In genomic region chr11:108664730-108665525, GRCh38 we compare ENCODE assay signal across 1 cellular context.
A peak's percentile ranks its signal among the peaks of the same experiment; 100 is the strongest.
TF ChIP-seq lines count a peak whose summit lies in the region.

DDX10 (plus strand) TSS chr11:108665069; CDS start chr11:108665154, 85 bp downstream.

TF ChIP-seq in HEK293, 187 proteins besides CTCF, POLR2A, EP300 and RAD21 (continued from another document and continues in another):
- TF ChIP-seq, protein P1, sequence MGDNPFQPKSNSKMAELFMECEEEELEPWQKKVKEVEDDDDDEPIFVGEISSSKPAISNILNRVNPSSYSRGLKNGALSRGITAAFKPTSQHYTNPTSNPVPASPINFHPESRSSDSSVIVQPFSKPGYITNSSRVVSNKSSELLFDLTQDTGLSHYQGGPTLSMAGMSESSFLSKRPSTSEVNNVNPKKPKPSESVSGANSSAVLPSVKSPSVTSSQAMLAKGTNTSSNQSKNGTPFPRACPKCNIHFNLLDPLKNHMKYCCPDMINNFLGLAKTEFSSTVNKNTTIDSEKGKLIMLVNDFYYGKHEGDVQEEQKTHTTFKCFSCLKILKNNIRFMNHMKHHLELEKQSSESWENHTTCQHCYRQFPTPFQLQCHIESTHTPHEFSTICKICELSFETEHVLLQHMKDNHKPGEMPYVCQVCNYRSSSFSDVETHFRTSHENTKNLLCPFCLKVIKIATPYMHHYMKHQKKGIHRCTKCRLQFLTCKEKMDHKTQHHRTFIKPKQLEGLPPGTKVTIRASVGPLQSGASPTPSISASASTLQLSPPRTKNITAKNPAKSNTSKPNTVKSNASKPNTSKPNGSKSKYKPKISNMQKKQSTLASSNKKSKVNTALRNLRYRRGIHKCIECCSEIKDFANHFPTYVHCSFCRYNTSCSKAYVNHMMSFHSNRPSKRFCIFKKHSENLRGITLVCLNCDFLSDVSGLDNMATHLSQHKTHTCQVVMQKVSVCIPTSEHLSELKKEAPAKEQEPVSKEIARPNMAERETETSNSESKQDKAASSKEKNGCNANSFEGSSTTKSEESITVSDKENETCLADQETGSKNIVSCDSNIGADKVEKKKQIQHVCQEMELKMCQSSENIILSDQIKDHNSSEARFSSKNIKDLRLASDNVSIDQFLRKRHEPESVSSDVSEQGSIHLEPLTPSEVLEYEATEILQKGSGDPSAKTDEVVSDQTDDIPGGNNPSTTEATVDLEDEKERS (tag by site-specific recombination; IDR thresholded peaks at IDR 0.05), result no peak
- TF ChIP-seq ZNF37A (tag by site-specific recombination; IDR thresholded peaks at IDR 0.05) (no peak), ZNF791 (tag by site-specific recombination; IDR thresholded peaks at IDR 0.05) (no peak), SALL2 (tag by site-specific recombination; IDR thresholded peaks at IDR 0.05; ENCODE audit: borderline replicate concordance) (no peak), ZNF140 (tag by site-specific recombination; IDR thresholded peaks at IDR 0.05) (no peak), ZNF335 (tag by site-specific recombination; conservative IDR thresholded peaks at IDR 0.05) (peak; percentile 65), ZNF610 (tag by site-specific recombination; IDR thresholded peaks at IDR 0.05; ENCODE audit: borderline replicate concordance) (no peak), ZIC2 (tag by site-specific recombination; IDR thresholded peaks at IDR 0.05) (no peak), ZNF449 (tag by site-specific recombination; IDR thresholded peaks at IDR 0.05) (no peak), ZNF132 (tag by site-specific recombination; IDR thresholded peaks at IDR 0.05; ENCODE audit: borderline replicate concordance) (no peak), OVOL3 (tag by site-specific recombination; IDR thresholded peaks at IDR 0.05) (no peak), ZNF184 (tag by site-specific recombination; IDR thresholded peaks at IDR 0.05) (0 out of 2 replicates have a peak, but pooled peaks have one; percentile 17), ZNF518A (tag by site-specific recombination; conservative IDR thresholded peaks at IDR 0.05; ENCODE audit: low read depth) (peak; percentile 55; the same call in 1 of the 2 replicates), ZBTB21 (tag by site-specific recombination; IDR thresholded peaks at IDR 0.05) (peak; percentile 94), ZNF510 (tag by site-specific recombination; IDR thresholded peaks at IDR 0.05; ENCODE audit: insufficient replicate concordance) (no peak), ZNF664 (tag by site-specific recombination; IDR thresholded peaks at IDR 0.05) (no peak), ZBTB48 (tag by site-specific recombination; IDR thresholded peaks at IDR 0.05) (no peak), ZNF776 (tag by site-specific recombination; IDR thresholded peaks at IDR 0.05; ENCODE audit: borderline replicate concordance) (no peak), ZNF433 (tag by site-specific recombination; IDR thresholded peaks at IDR 0.05; ENCODE audit: low read depth) (no peak), ZNF670 (tag by site-specific recombination; IDR thresholded peaks at IDR 0.05; ENCODE audit: low read depth) (no peak), ZNF350 (tag by site-specific recombination; IDR thresholded peaks at IDR 0.05) (no peak), ZNF2 (tag by site-specific recombination; IDR thresholded peaks at IDR 0.05) (no peak), ZNF10 (tag by site-specific recombination; IDR thresholded peaks at IDR 0.05) (no peak), KLF7 (tag by site-specific recombination; IDR thresholded peaks at IDR 0.05; ENCODE audit: borderline replicate concordance) (no peak), YY1 (tag by site-specific recombination; IDR thresholded peaks at IDR 0.05) (no peak), GLIS1 (tag by site-specific recombination; IDR thresholded peaks at IDR 0.05) (peak; percentile 9; the same call in 1 of the 2 replicates), ZNF549 (tag by site-specific recombination; IDR thresholded peaks at IDR 0.05) (no peak), ZNF292 (tag by site-specific recombination; IDR thresholded peaks at IDR 0.05; ENCODE audit: borderline replicate concordance, low read depth) (no peak), OSR2 (tag by site-specific recombination; IDR thresholded peaks at IDR 0.05) (no peak), ATF2 (tag by site-specific recombination; IDR thresholded peaks at IDR 0.05; ENCODE audit: low read depth) (peak; percentile 99), ZNF585B (tag by site-specific recombination; IDR thresholded peaks at IDR 0.05) (no peak), ZNF529 (tag by site-specific recombination; IDR thresholded peaks at IDR 0.05; ENCODE audit: insufficient replicate concordance) (no peak), MZF1 (tag by site-specific recombination; IDR thresholded peaks at IDR 0.05; ENCODE audit: borderline replicate concordance) (no peak)
- TF ChIP-seq, protein P2, sequence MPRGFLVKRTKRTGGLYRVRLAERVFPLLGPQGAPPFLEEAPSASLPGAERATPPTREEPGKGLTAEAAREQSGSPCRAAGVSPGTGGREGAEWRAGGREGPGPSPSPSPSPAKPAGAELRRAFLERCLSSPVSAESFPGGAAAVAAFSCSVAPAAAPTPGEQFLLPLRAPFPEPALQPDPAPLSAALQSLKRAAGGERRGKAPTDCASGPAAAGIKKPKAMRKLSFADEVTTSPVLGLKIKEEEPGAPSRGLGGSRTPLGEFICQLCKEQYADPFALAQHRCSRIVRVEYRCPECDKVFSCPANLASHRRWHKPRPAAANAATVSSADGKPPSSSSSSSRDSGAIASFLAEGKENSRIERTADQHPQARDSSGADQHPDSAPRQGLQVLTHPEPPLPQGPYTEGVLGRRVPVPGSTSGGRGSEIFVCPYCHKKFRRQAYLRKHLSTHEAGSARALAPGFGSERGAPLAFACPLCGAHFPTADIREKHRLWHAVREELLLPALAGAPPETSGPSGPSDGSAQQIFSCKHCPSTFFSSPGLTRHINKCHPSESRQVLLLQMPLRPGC (tag by site-specific recombination; IDR thresholded peaks at IDR 0.05), result 0 out of 2 replicates have a peak, but pooled peaks have one; percentile 46
- TF ChIP-seq, protein P3, sequence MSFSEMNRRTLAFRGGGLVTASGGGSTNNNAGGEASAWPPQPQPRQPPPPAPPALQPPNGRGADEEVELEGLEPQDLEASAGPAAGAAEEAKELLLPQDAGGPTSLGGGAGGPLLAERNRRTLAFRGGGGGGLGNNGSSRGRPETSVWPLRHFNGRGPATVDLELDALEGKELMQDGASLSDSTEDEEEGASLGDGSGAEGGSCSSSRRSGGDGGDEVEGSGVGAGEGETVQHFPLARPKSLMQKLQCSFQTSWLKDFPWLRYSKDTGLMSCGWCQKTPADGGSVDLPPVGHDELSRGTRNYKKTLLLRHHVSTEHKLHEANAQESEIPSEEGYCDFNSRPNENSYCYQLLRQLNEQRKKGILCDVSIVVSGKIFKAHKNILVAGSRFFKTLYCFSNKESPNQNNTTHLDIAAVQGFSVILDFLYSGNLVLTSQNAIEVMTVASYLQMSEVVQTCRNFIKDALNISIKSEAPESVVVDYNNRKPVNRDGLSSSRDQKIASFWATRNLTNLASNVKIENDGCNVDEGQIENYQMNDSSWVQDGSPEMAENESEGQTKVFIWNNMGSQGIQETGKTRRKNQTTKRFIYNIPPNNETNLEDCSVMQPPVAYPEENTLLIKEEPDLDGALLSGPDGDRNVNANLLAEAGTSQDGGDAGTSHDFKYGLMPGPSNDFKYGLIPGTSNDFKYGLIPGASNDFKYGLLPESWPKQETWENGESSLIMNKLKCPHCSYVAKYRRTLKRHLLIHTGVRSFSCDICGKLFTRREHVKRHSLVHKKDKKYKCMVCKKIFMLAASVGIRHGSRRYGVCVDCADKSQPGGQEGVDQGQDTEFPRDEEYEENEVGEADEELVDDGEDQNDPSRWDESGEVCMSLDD (tag by site-specific recombination; IDR thresholded peaks at IDR 0.05), result peak; percentile 90
- TF ChIP-seq, protein P4, sequence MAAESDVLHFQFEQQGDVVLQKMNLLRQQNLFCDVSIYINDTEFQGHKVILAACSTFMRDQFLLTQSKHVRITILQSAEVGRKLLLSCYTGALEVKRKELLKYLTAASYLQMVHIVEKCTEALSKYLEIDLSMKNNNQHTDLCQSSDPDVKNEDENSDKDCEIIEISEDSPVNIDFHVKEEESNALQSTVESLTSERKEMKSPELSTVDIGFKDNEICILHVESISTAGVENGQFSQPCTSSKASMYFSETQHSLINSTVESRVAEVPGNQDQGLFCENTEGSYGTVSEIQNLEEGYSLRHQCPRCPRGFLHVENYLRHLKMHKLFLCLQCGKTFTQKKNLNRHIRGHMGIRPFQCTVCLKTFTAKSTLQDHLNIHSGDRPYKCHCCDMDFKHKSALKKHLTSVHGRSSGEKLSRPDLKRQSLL (tag by site-specific recombination; IDR thresholded peaks at IDR 0.05), result no peak
- TF ChIP-seq, protein P5, sequence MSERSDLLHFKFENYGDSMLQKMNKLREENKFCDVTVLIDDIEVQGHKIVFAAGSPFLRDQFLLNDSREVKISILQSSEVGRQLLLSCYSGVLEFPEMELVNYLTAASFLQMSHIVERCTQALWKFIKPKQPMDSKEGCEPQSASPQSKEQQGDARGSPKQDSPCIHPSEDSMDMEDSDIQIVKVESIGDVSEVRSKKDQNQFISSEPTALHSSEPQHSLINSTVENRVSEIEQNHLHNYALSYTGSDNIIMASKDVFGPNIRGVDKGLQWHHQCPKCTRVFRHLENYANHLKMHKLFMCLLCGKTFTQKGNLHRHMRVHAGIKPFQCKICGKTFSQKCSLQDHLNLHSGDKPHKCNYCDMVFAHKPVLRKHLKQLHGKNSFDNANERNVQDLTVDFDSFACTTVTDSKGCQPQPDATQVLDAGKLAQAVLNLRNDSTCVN (tag by site-specific recombination; optimal IDR thresholded peaks at IDR 0.05), result peak; percentile 79
- TF ChIP-seq, protein P6, sequence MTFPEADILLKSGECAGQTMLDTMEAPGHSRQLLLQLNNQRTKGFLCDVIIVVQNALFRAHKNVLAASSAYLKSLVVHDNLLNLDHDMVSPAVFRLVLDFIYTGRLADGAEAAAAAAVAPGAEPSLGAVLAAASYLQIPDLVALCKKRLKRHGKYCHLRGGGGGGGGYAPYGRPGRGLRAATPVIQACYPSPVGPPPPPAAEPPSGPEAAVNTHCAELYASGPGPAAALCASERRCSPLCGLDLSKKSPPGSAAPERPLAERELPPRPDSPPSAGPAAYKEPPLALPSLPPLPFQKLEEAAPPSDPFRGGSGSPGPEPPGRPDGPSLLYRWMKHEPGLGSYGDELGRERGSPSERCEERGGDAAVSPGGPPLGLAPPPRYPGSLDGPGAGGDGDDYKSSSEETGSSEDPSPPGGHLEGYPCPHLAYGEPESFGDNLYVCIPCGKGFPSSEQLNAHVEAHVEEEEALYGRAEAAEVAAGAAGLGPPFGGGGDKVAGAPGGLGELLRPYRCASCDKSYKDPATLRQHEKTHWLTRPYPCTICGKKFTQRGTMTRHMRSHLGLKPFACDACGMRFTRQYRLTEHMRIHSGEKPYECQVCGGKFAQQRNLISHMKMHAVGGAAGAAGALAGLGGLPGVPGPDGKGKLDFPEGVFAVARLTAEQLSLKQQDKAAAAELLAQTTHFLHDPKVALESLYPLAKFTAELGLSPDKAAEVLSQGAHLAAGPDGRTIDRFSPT (tag by site-specific recombination; IDR thresholded peaks at IDR 0.05), result no peak
